8 cellular contexts compared by ENCODE assay signal in genomic region chr15:66505430-66505811, GRCh38. TPM values are rescaled to one million over a fixed set of nuclear protein-coding genes. Genes with fewer than 3 reads are reported as not detected.
DNase-seq lines count a peak whose midpoint lies in the region; ATAC-seq and TF ChIP-seq lines count a peak whose summit lies in the region.

No MANE protein-coding gene starts in this region.

- BruUV-seq in HCT116 (replicated peaks; lab: Mats Ljungman, UMichigan): TSS peak; percentile 83

- H4K20me1 ChIP-seq in HCT116 (ENCODE audit: insufficient read depth) (peaks cover 26% of the 10 kb centered on the region; the same call in 1 of the 2 replicates), smooth muscle cell (ENCODE audit: low read depth) (peaks cover 39% of the 10 kb centered on the region)

- POLR2A ChIA-PET in HCT116 (lab: Charles Lee): interaction anchor here (0.8 to 1.0 kb wide), 3 partner anchors 9 to 13 kb away, joined by 3 read pairs; no protein-coding TSS in a partner anchor

- H2AFZ ChIP-seq in HCT116 (ENCODE audit: low read depth, low read length, poor library complexity, severe bottlenecking): peak overlapping the region; percentile 93
- peak overlapping the region; percentile 98 for H2AFZ ChIP-seq in smooth muscle cell (ENCODE audit: low read depth)

- peaks cover 30% of the 10 kb centered on the region for H3K36me3 ChIP-seq in CD4-positive, CD25-positive, alpha-beta regulatory T cell (ENCODE audit: control insufficient read depth, insufficient read depth, low read length)
- H3K36me3 ChIP-seq in HCT116 (ENCODE audit: control insufficient read depth in 1 of 2, insufficient read depth in 2 of 2, low read length in 2 of 2): peaks cover 39 to 41% of the 10 kb centered on the region in 2 experiments
- H3K36me3 ChIP-seq in WERI-Rb-1: peaks cover 49% of the 10 kb centered on the region
- peaks cover 30% of the 10 kb centered on the region for H3K36me3 ChIP-seq in right atrium auricular region
- peaks cover 21% of the 10 kb centered on the region for H3K36me3 ChIP-seq in smooth muscle cell (ENCODE audit: low read depth)

- peaks cover 19% of the 10 kb centered on the region for H3K4me1 ChIP-seq in CD4-positive, CD25-positive, alpha-beta regulatory T cell (ENCODE audit: control insufficient read depth, insufficient read depth, low read length, poor library complexity, severe bottlenecking)
- peaks cover 4 to 27% of the 10 kb centered on the region in 2 experiments; a peak in 3 of 4 replicates for H3K4me1 ChIP-seq in HCT116 (ENCODE audit: control insufficient read depth in 1 of 2, insufficient read depth in 2 of 2, low read length in 2 of 2)
- H3K4me1 ChIP-seq in right atrium auricular region: peaks cover 0 to 29% of the 10 kb centered on the region in 2 donors
- peaks cover 28% of the 10 kb centered on the region for H3K4me1 ChIP-seq in smooth muscle cell (ENCODE audit: low read depth)

- 0% methylated on average over 13 of the region's 13 CpGs for WGBS in smooth muscle cell (ENCODE audit: low lambda C conversion rate)

- peak overlapping the region; percentile 86 for H3K4me2 ChIP-seq in HCT116 (ENCODE audit: low read length)
- peak overlapping the region; percentile 100 for H3K4me2 ChIP-seq in smooth muscle cell

- intact Hi-C loops in HCT116 (cut with micrococcal nuclease): no loop called here

- H3K27me3 Mint-ChIP-seq in CD4-positive, CD25-positive, alpha-beta regulatory T cell: peaks cover 8% of the 10 kb centered on the region

- peaks cover 29% of the 10 kb centered on the region for H3K36me3 Mint-ChIP-seq in CD4-positive, CD25-positive, alpha-beta regulatory T cell

- H3K4me3 Mint-ChIP-seq in CD4-positive, CD25-positive, alpha-beta regulatory T cell: peak overlapping the region; percentile 98 to 100 (median 100)

- TF ChIP-seq CTCF in HCT116 (IDR thresholded peaks at IDR 0.05 in 2 of 3, conservative IDR thresholded peaks at IDR 0.05 in 1 of 3; ENCODE audit: borderline replicate concordance in 1 of 3, insufficient read depth in 1 of 3, low read depth in 2 of 3, low read length in 2 of 3) (no peak), WERI-Rb-1 (IDR thresholded peaks at IDR 0.05; ENCODE audit: low read depth, low read length) (no peak), right atrium auricular region (IDR thresholded peaks at IDR 0.05) (no peak), smooth muscle cell (IDR thresholded peaks at IDR 0.05; ENCODE audit: borderline replicate concordance, insufficient read depth, poor library complexity, severe bottlenecking) (no peak)

- H3K4me1 Mint-ChIP-seq in CD4-positive, CD25-positive, alpha-beta regulatory T cell: peaks cover 19 to 62% (median 44%) of the 10 kb centered on the region in 4 donors

- H3K9me3 Mint-ChIP-seq in CD4-positive, CD25-positive, alpha-beta regulatory T cell: no peaks in the 10 kb centered on the region

- no peaks in the 10 kb centered on the region for H3K27me3 ChIP-seq in CD4-positive, CD25-positive, alpha-beta regulatory T cell (ENCODE audit: control insufficient read depth, insufficient read depth, low read length)
- no peaks in the 10 kb centered on the region for H3K27me3 ChIP-seq in HCT116 (ENCODE audit: insufficient read depth, low read length)
- H3K27me3 ChIP-seq in WERI-Rb-1 (ENCODE audit: insufficient read depth, low read depth, severe bottlenecking): no peaks in the 10 kb centered on the region
- no peaks in the 10 kb centered on the region for H3K27me3 ChIP-seq in right atrium auricular region
- H3K27me3 ChIP-seq in smooth muscle cell (ENCODE audit: low read depth): no peaks in the 10 kb centered on the region

- H3K9ac ChIP-seq in HCT116 (ENCODE audit: low read length): peak overlapping the region; percentile 99
- peak overlapping the region; percentile 100 for H3K9ac ChIP-seq in smooth muscle cell (ENCODE audit: low read depth)

- DNase-seq in CD4-positive, CD25-positive, alpha-beta regulatory T cell: no peak
- no peak for DNase-seq in HCT116 (ENCODE audit: low read depth, low spot score)
- DNase-seq in WERI-Rb-1: no peak
- DNase-seq in right atrium auricular region (ENCODE audit: low spot score): no peak
- DNase-seq in smooth muscle cell (lab: John Stamatoyannopoulos, UW; ENCODE audit: unreplicated experiment): no peak
- no peak for DNase-seq in COLO829 (ENCODE audit: low spot score)
- DNase-seq in foreskin melanocyte: no peak
- DNase-seq in LoVo (ENCODE audit: low spot score): no peak

- no peak for ATAC-seq in CD4-positive, CD25-positive, alpha-beta regulatory T cell (ENCODE audit: low read depth in 2 of 2)
- peak; percentile 57 for ATAC-seq in HCT116

- peaks cover 82% of the 10 kb centered on the region for H3K79me2 ChIP-seq in HCT116 (ENCODE audit: insufficient read depth, low read length)
- peaks cover 72% of the 10 kb centered on the region for H3K79me2 ChIP-seq in smooth muscle cell (ENCODE audit: low read depth)

- CTCF ChIA-PET in HCT116 (lab: Charles Lee): no interaction called here

- H3K27ac Mint-ChIP-seq in CD4-positive, CD25-positive, alpha-beta regulatory T cell: peak overlapping the region; percentile 96 to 100 (median 99)

- no peak for TF ChIP-seq RAD21 in HCT116 (IDR thresholded peaks at IDR 0.05; ENCODE audit: low read depth)

- no peaks in the 10 kb centered on the region for H3K9me3 ChIP-seq in CD4-positive, CD25-positive, alpha-beta regulatory T cell (ENCODE audit: control insufficient read depth in 2 of 2, low read length in 2 of 2)
- H3K9me3 ChIP-seq in HCT116 (ENCODE audit: control insufficient read depth in 1 of 2, insufficient read depth in 1 of 2, low read depth in 1 of 2, low read length in 2 of 2) (no peaks in the 10 kb centered on the region), WERI-Rb-1 (ENCODE audit: severe bottlenecking) (no peaks in the 10 kb centered on the region), right atrium auricular region (no peaks in the 10 kb centered on the region), smooth muscle cell (replicated peaks; ENCODE audit: low read depth) (no peaks in the 10 kb centered on the region)

- no peak for TF ChIP-seq POLR2A in HCT116 (IDR thresholded peaks at IDR 0.05; ENCODE audit: borderline replicate concordance, extremely low read depth, insufficient read depth, insufficient read length)

- RAD21 ChIA-PET in HCT116 (lab: Charles Lee; ENCODE audit: low non-redundant PET in 1 of 2, low total read pairs in 2 of 2, uncharacterized antibody in 2 of 2, unreplicated experiment in 2 of 2): no interaction called here

- peak overlapping the region; percentile 96 for H3K27ac ChIP-seq in CD4-positive, CD25-positive, alpha-beta regulatory T cell (ENCODE audit: insufficient read depth, low read length, poor library complexity, severe bottlenecking)
- H3K27ac ChIP-seq in HCT116 (ENCODE audit: low read depth, low read length) (peak overlapping the region; percentile 86), WERI-Rb-1 (peak overlapping the region; percentile 99), right atrium auricular region (peak overlapping the region; percentile 88 to 93), smooth muscle cell (ENCODE audit: low read depth) (peak overlapping the region; percentile 99)

- H3F3A ChIP-seq in smooth muscle cell (ENCODE audit: low read depth): peaks cover 24% of the 10 kb centered on the region

- peak overlapping the region; percentile 98 for H3K4me3 ChIP-seq in CD4-positive, CD25-positive, alpha-beta regulatory T cell (ENCODE audit: low read depth, low read length)
- H3K4me3 ChIP-seq in HCT116 (replicated peaks in 1 of 2; ENCODE audit: low read depth in 1 of 2, low read length in 2 of 2) (peak overlapping the region; percentile 90 to 98), WERI-Rb-1 (ENCODE audit: low read depth, low read length) (peak overlapping the region; percentile 97), right atrium auricular region (peak overlapping the region; percentile 91 to 92), smooth muscle cell (peak overlapping the region; percentile 99)

- no peaks in the 10 kb centered on the region for H3K9me2 ChIP-seq in HCT116 (ENCODE audit: insufficient read depth)

TF ChIP-seq in HCT116, 20 proteins besides CTCF, POLR2A, EP300 and RAD21 (continues in another document):
- TF ChIP-seq YY1 (IDR thresholded peaks at IDR 0.05; ENCODE audit: extremely low read depth, insufficient replicate concordance, low read depth, low read length): no peak
- no peak for TF ChIP-seq ZBTB33 (IDR thresholded peaks at IDR 0.05; ENCODE audit: extremely low read depth, insufficient replicate concordance, low read length)
- no peak for TF ChIP-seq EZH2 (IDR thresholded peaks at IDR 0.05)
- no peak for TF ChIP-seq JUND (IDR thresholded peaks at IDR 0.05)

RNA-seq across cellular contexts. Expression of gene ZWILCH, which starts 0.3 kb away (rescaled TPM):
- total RNA-seq in CD4-positive, CD25-positive, alpha-beta regulatory T cell: 15.1 TPM
- polyA plus RNA-seq in CD4-positive, CD25-positive, alpha-beta regulatory T cell: 10 to 100 TPM; 10.3 to 15.7 (median 11.5) TPM
- total RNA-seq in HCT116 (2021; ENCODE audit: unreplicated experiment) (25.8 TPM), right atrium auricular region (under 1 TPM; 0.89 to 0.98 TPM), smooth muscle cell (17.9 and 22.5 TPM in 2 replicates)
- 8.7 and 9.8 TPM in 2 replicates for polyA plus RNA-seq in HCT116 (2012)
- 17.7 and 22.5 TPM in 2 replicates for polyA plus RNA-seq in smooth muscle cell

RNA-seq across cellular contexts. Expression of gene RPL4, which starts 0.8 kb away (rescaled TPM):
- total RNA-seq in CD4-positive, CD25-positive, alpha-beta regulatory T cell: 2,089 TPM
- 1,000 to 10,000 TPM in 2 of 4 donors, 100 to 1,000 TPM in 2; 831 to 1,327 (median 1,144) TPM for polyA plus RNA-seq in CD4-positive, CD25-positive, alpha-beta regulatory T cell
- total RNA-seq in HCT116 (2021; ENCODE audit: unreplicated experiment) (3,818 TPM), right atrium auricular region (1,000 to 10,000 TPM; 2,054 to 2,622 TPM), smooth muscle cell (3,841 and 4,095 TPM in 2 replicates)
- 5,600 and 5,800 TPM in 2 replicates for polyA plus RNA-seq in HCT116 (2012)
- 732 and 782 TPM in 2 replicates for polyA plus RNA-seq in smooth muscle cell

RNA-seq across cellular contexts. Expression of gene SNAPC5, which starts 7.9 kb away (rescaled TPM):
- 25.6 TPM for total RNA-seq in CD4-positive, CD25-positive, alpha-beta regulatory T cell
- 10 to 100 TPM; 58.5 to 80.9 (median 72.3) TPM for polyA plus RNA-seq in CD4-positive, CD25-positive, alpha-beta regulatory T cell
- 28.3 TPM for total RNA-seq in HCT116 (2021; ENCODE audit: unreplicated experiment)
- polyA plus RNA-seq in HCT116 (2012): 25.5 and 28.1 TPM in 2 replicates
- 10 to 100 TPM; 27.6 to 35.3 TPM for total RNA-seq in right atrium auricular region
- 12.9 and 19.1 TPM in 2 replicates for total RNA-seq in smooth muscle cell
- 27.0 TPM in 2 replicates for polyA plus RNA-seq in smooth muscle cell
